Comparison of ENCODE assay signal across 1 cellular context in the genomic region with DNA sequence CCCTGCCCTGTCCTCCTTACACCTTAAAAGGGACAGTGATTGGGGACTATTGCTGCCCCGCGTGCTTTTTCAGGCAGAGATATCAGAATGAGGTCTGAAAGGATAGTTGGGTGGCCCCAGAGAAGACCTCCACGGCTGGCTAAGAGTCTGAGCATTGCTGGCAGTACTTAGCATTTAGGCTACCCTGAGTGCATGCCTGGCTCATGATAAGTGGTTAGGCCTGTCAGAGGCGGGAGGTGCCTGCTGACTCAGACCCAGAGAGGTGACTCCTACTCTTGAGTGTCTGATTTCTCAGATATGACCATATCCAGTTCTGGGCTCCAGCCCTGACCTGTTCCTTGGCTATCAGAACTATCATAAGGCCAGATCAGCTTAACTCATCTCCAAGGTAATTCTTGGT.
TF ChIP-seq lines count a peak whose summit lies in the region.

No MANE protein-coding gene starts in this region.

TF ChIP-seq in GM23338, 12 proteins besides CTCF, POLR2A, EP300 and RAD21 (continued from another document):
- TF ChIP-seq EZH2 (IDR thresholded peaks at IDR 0.05; ENCODE audit: low read depth, unreplicated experiment) (no peak), CREB1 (CRISPR knock-in tag; IDR thresholded peaks at IDR 0.05; ENCODE audit: low read depth) (no peak), JUNB (IDR thresholded peaks at IDR 0.05; ENCODE audit: unreplicated experiment) (no peak), ZNF114 (CRISPR knock-in tag; IDR thresholded peaks at IDR 0.05) (no peak), ZNF331 (CRISPR knock-in tag; IDR thresholded peaks at IDR 0.05; ENCODE audit: low read depth) (no peak), STAT1 (IDR thresholded peaks at IDR 0.05; ENCODE audit: unreplicated experiment) (no peak), POLR2AphosphoS5 (IDR thresholded peaks at IDR 0.05; ENCODE audit: low read depth) (no peak)
- TF ChIP-seq, protein P1, sequence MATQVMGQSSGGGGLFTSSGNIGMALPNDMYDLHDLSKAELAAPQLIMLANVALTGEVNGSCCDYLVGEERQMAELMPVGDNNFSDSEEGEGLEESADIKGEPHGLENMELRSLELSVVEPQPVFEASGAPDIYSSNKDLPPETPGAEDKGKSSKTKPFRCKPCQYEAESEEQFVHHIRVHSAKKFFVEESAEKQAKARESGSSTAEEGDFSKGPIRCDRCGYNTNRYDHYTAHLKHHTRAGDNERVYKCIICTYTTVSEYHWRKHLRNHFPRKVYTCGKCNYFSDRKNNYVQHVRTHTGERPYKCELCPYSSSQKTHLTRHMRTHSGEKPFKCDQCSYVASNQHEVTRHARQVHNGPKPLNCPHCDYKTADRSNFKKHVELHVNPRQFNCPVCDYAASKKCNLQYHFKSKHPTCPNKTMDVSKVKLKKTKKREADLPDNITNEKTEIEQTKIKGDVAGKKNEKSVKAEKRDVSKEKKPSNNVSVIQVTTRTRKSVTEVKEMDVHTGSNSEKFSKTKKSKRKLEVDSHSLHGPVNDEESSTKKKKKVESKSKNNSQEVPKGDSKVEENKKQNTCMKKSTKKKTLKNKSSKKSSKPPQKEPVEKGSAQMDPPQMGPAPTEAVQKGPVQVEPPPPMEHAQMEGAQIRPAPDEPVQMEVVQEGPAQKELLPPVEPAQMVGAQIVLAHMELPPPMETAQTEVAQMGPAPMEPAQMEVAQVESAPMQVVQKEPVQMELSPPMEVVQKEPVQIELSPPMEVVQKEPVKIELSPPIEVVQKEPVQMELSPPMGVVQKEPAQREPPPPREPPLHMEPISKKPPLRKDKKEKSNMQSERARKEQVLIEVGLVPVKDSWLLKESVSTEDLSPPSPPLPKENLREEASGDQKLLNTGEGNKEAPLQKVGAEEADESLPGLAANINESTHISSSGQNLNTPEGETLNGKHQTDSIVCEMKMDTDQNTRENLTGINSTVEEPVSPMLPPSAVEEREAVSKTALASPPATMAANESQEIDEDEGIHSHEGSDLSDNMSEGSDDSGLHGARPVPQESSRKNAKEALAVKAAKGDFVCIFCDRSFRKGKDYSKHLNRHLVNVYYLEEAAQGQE (IDR thresholded peaks at IDR 0.05; ENCODE audit: unreplicated experiment): no peak
- TF ChIP-seq, protein P2, sequence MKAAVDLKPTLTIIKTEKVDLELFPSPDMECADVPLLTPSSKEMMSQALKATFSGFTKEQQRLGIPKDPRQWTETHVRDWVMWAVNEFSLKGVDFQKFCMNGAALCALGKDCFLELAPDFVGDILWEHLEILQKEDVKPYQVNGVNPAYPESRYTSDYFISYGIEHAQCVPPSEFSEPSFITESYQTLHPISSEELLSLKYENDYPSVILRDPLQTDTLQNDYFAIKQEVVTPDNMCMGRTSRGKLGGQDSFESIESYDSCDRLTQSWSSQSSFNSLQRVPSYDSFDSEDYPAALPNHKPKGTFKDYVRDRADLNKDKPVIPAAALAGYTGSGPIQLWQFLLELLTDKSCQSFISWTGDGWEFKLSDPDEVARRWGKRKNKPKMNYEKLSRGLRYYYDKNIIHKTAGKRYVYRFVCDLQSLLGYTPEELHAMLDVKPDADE (IDR thresholded peaks at IDR 0.05): no peak
